22 cellular contexts compared by ENCODE assay signal in the genomic region with DNA sequence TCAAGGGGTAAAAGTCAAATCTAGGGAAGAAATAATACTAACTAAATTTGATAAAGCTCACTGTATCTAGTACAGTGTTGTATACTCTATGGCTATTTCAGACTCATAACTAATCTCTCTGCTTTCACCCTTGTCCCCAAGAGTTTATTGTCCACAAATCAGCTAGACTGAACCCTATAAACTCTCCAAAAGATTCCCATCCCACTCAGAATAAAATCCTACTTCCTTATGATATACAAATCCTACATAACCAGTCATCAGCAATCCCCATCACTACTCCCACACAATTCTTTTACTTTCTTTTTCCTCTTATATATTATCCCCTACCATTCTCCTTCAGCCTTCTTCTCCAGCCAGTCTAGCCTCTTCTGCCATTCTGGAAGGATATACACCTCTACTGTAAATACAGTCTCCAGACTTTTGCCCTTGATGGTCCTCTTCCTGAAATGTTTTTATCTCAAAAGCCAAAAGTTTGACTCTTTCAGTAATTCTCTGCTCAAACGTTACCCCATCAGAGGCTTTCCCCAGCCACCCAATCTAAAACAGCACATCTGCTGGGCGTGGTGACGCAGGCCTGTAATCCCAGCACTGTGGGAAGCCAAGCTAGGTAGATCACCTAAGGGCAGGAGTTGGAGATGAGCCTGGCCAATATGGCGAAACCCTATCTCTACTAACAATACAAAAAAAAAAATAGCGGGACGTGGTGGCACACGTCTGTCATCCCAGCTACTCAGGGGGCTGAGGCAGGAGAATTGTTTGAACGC.
"Had no signal": no experiment of that assay in that cellular context is flagged by ENCODE, and none has a peak within 500 bp of the region (broad histone marks: within the 10 kb centered on the region; RNA-seq: fewer than 3 reads in every experiment).

No MANE protein-coding gene starts in this region.

- H3K9me3 Mint-ChIP-seq: activated naive CD8-positive, alpha-beta T cell treated with anti-CD3 and anti-CD28 coated beads, Interleukin-2, amount 10 ng/mL, durations not matched to agents 7 days and 5 days; activated T-helper 1 cell treated with anti-CD3 and anti-CD28 coated beads, Interleukin-12 subunit alpha, Interleukin-12 subunit beta, Interleukin-2, Interleukin-4 antibody, amounts not matched to agents 30 ng/mL and 10 ng/mL and 1 ng/mL, durations not matched to agents 14 hours and 24 hours and 36 hours; stimulated activated effector memory CD8-positive, alpha-beta T cell treated with anti-CD3 and anti-CD28 coated beads, Interleukin-12 subunit alpha, Interleukin-12 subunit beta, amount 100 ng/mL, for 72 hours had no signal

- H3K27me3 Mint-ChIP-seq: activated naive CD8-positive, alpha-beta T cell treated with anti-CD3 and anti-CD28 coated beads, Interleukin-2, amount 10 ng/mL, durations not matched to agents 7 days and 5 days; T-helper 17 cell had no signal

- DNase-seq: activated CD4-positive, alpha-beta T cell treated with anti-CD3 and anti-CD28 coated beads, Interleukin-2, amount 50 U/mL, for 4 hours; activated naive CD4-positive, alpha-beta T cell; activated naive CD8-positive, alpha-beta T cell treated with anti-CD3 and anti-CD28 coated beads, Interleukin-2, amount 10 ng/mL, durations not matched to agents 7 days and 5 days; activated T-cell treated with anti-CD3 and anti-CD28 coated beads for 4 hours; amygdala; foreskin keratinocyte; glutamatergic neuron; hypothalamus; kidney; left lung; midbrain; right lobe of liver; stimulated activated CD4-positive, alpha-beta T cell treated with anti-CD3 and anti-CD28 coated beads, Interleukin-4, amount 100 ng/mL, for 24 hours; T-helper 17 cell; testis; upper lobe of right lung; WERI-Rb-1 had no signal

- H3K27ac ChIP-seq: cardiac muscle cell, foreskin keratinocyte, left lung, right lobe of liver, testis, upper lobe of right lung, WERI-Rb-1 had no signal

- H3K4me1 ChIP-seq: foreskin keratinocyte, testis had no signal

- H3K9me3 ChIP-seq: left lung, right lobe of liver, testis, upper lobe of right lung had no signal

- H3K27ac Mint-ChIP-seq: activated naive CD8-positive, alpha-beta T cell treated with anti-CD3 and anti-CD28 coated beads, Interleukin-2, amount 10 ng/mL, durations not matched to agents 7 days and 5 days; activated T-helper 1 cell treated with anti-CD3 and anti-CD28 coated beads, Interleukin-12 subunit alpha, Interleukin-12 subunit beta, Interleukin-2, Interleukin-4 antibody, amounts not matched to agents 30 ng/mL and 10 ng/mL and 1 ng/mL, durations not matched to agents 14 hours and 24 hours and 36 hours; stimulated activated effector memory CD8-positive, alpha-beta T cell treated with anti-CD3 and anti-CD28 coated beads, Interleukin-12 subunit alpha, Interleukin-12 subunit beta, amount 100 ng/mL, for 72 hours; T-helper 17 cell had no signal

- H3K4me3 Mint-ChIP-seq: activated naive CD8-positive, alpha-beta T cell treated with anti-CD3 and anti-CD28 coated beads, Interleukin-2, amount 10 ng/mL, durations not matched to agents 7 days and 5 days; activated T-helper 1 cell treated with anti-CD3 and anti-CD28 coated beads, Interleukin-12 subunit alpha, Interleukin-12 subunit beta, Interleukin-2, Interleukin-4 antibody, amounts not matched to agents 30 ng/mL and 10 ng/mL and 1 ng/mL, durations not matched to agents 14 hours and 24 hours and 36 hours; neural crest cell; stimulated activated effector memory CD8-positive, alpha-beta T cell treated with anti-CD3 and anti-CD28 coated beads, Interleukin-12 subunit alpha, Interleukin-12 subunit beta, amount 100 ng/mL, for 72 hours; T-helper 17 cell had no signal

- H3K27me3 ChIP-seq: cardiac muscle cell, foreskin keratinocyte, left lung, right lobe of liver, testis, upper lobe of right lung had no signal

- H3K36me3 ChIP-seq: cardiac muscle cell, left lung, right lobe of liver, upper lobe of right lung had no signal

- ATAC-seq: foreskin keratinocyte; left lung; right lobe of liver; stimulated activated effector memory CD8-positive, alpha-beta T cell treated with anti-CD3 and anti-CD28 coated beads, Interleukin-12 subunit alpha, Interleukin-12 subunit beta, amount 100 ng/mL, for 72 hours; T-helper 17 cell; upper lobe of right lung had no signal

- H3K4me1 Mint-ChIP-seq: neural crest cell had no signal

- H3K4me3 ChIP-seq: cardiac muscle cell, left lung, right lobe of liver, testis, upper lobe of right lung had no signal

- H3K36me3 Mint-ChIP-seq: stimulated activated effector memory CD8-positive, alpha-beta T cell treated with anti-CD3 and anti-CD28 coated beads, Interleukin-12 subunit alpha, Interleukin-12 subunit beta, amount 100 ng/mL, for 72 hours had no signal

- FAIRE-seq: colon, kidney had no signal
